14 cellular contexts compared by ENCODE assay signal in the genomic region with DNA sequence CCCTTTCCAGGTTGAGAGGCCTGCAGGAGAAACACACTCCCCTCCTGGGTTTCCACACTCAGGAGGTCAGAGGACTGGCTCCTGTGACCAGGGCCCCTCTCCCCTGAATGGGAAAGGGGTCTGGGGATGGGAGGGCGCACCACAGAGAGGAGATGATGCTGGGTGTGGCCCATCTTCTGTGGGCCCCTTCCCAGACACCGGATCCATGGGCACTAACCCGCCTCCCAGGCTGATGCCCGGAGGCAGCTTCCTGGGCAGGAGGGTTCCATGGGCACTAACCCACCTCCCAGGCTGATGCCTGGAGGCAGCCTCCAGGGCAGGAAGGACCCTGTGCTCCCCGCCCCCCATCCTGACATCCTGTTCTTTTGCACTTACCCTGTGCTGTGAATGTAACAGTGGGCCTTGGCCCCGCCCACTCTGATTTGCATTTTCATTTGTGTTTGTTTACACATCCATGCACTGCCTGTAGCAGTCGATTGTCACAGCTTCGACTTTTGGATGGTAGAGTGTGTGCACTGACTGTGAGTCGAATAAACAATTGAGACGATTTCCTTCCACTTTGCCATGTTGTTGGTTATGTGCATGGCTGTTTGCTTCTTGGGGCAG. TPM values are rescaled to one million over a fixed set of nuclear protein-coding genes. Genes with fewer than 3 reads are reported as not detected.
A peak's percentile ranks its signal among the peaks of the same experiment; 100 is the strongest.
DNase-seq lines count a peak whose midpoint lies in the region; ATAC-seq and TF ChIP-seq lines count a peak whose summit lies in the region.
"Had no signal": no experiment of that assay in that cellular context is flagged by ENCODE, and none has a peak within 500 bp of the region (broad histone marks: within the 10 kb centered on the region; RNA-seq: fewer than 3 reads in every experiment).

No MANE protein-coding gene starts in this region.

- peaks cover 30% of the 10 kb centered on the region for H3K4me1 Mint-ChIP-seq in activated naive CD8-positive, alpha-beta T cell treated with anti-CD3 and anti-CD28 coated beads, Interleukin-2, amount 10 ng/mL, durations not matched to agents 7 days and 5 days
- peaks cover 34% of the 10 kb centered on the region for H3K4me1 Mint-ChIP-seq in activated naive CD8-positive, alpha-beta T cell treated with anti-CD3 and anti-CD28 coated beads for 36 hours
- peaks cover 11 to 38% of the 10 kb centered on the region in 2 donors for H3K4me1 Mint-ChIP-seq in effector memory CD8-positive, alpha-beta T cell (ENCODE audit: low read depth in 2 of 2)

- peaks cover 20 to 49% (median 42%) of the 10 kb centered on the region in 4 donors for H3K4me1 ChIP-seq in stomach
- H3K4me1 ChIP-seq: ascending aorta, prostate gland had no signal

- TF ChIP-seq POLR2A in stomach (IDR thresholded peaks at IDR 0.05): no peak

- no peak overlapping the region for H3K4me3 Mint-ChIP-seq in activated naive CD8-positive, alpha-beta T cell treated with anti-CD3 and anti-CD28 coated beads, Interleukin-2, amount 10 ng/mL, durations not matched to agents 7 days and 5 days
- H3K4me3 Mint-ChIP-seq in activated naive CD8-positive, alpha-beta T cell treated with anti-CD3 and anti-CD28 coated beads for 36 hours: no peak overlapping the region
- H3K4me3 Mint-ChIP-seq in effector memory CD8-positive, alpha-beta T cell: peak overlapping the region in 1 of 2 donors; percentile 59
- H3K4me3 Mint-ChIP-seq: T-helper 2 cell treated with Interferon-gamma antibody and Interleukin-4, amounts not matched to agents 5 μg/mL and 100 μg/mL, for 36 hours had no signal

- 64 to 77% (median 65%) methylated on average over 10 of the region's 10 CpGs for WGBS in stomach, 5 donors

- peak; percentile 5 for ATAC-seq in activated naive CD8-positive, alpha-beta T cell treated with anti-CD3 and anti-CD28 coated beads, Interleukin-2, amount 10 ng/mL, durations not matched to agents 7 days and 5 days (ENCODE audit: low read depth)
- peak; percentile 37 for ATAC-seq in effector memory CD8-positive, alpha-beta T cell (replicated peaks)
- no peak for ATAC-seq in HG02852 (IDR thresholded peaks at IDR 0.05; ENCODE audit: unreplicated experiment)

- intact Hi-C loops in stomach (cut with DNase I; ENCODE audit: low total_unique reads): no loop called here

- no peak for TF ChIP-seq CTCF in stomach (IDR thresholded peaks at IDR 0.05)

- no peaks in the 10 kb centered on the region for H3K27me3 ChIP-seq in stomach
- H3K27me3 ChIP-seq: ascending aorta had no signal

- no peak for TF ChIP-seq EP300 in stomach (IDR thresholded peaks at IDR 0.05)

- no peak overlapping the region for H3K27ac ChIP-seq in stomach
- H3K27ac ChIP-seq: ascending aorta, prostate gland had no signal

- H3K4me3 ChIP-seq in stomach: no peak overlapping the region
- H3K4me3 ChIP-seq: ascending aorta, prostate gland had no signal

- H3K27ac Mint-ChIP-seq in activated naive CD8-positive, alpha-beta T cell treated with anti-CD3 and anti-CD28 coated beads, Interleukin-2, amount 10 ng/mL, durations not matched to agents 7 days and 5 days: peak overlapping the region; percentile 73
- no peak overlapping the region for H3K27ac Mint-ChIP-seq in activated naive CD8-positive, alpha-beta T cell treated with anti-CD3 and anti-CD28 coated beads for 36 hours
- peak overlapping the region in 1 of 2 donors; percentile 68 for H3K27ac Mint-ChIP-seq in effector memory CD8-positive, alpha-beta T cell
- H3K27ac Mint-ChIP-seq: T-helper 2 cell treated with Interferon-gamma antibody and Interleukin-4, amounts not matched to agents 5 μg/mL and 100 μg/mL, for 36 hours had no signal

- H3K9me3 ChIP-seq in stomach: no peaks in the 10 kb centered on the region
- H3K9me3 ChIP-seq: ascending aorta, prostate gland had no signal

- POLR2A ChIA-PET in activated naive CD8-positive, alpha-beta T cell treated with anti-CD3 and anti-CD28 coated beads, Interleukin-2, amount 10 ng/mL, durations not matched to agents 7 days and 5 days (lab: Charles Lee): interaction anchor here (0.7 to 5.1 kb wide), 4 partner anchors 9 to 1337 kb away, joined by 3 to 31 read pairs (median 4); a partner anchor contains a TSS

- no peaks in the 10 kb centered on the region for H3K27me3 Mint-ChIP-seq in activated naive CD8-positive, alpha-beta T cell treated with anti-CD3 and anti-CD28 coated beads, Interleukin-2, amount 10 ng/mL, durations not matched to agents 7 days and 5 days
- H3K27me3 Mint-ChIP-seq in activated naive CD8-positive, alpha-beta T cell treated with anti-CD3 and anti-CD28 coated beads for 36 hours: no peaks in the 10 kb centered on the region
- no peaks in the 10 kb centered on the region for H3K27me3 Mint-ChIP-seq in effector memory CD8-positive, alpha-beta T cell

- no peaks in the 10 kb centered on the region for H3K9me3 Mint-ChIP-seq in activated naive CD8-positive, alpha-beta T cell treated with anti-CD3 and anti-CD28 coated beads, Interleukin-2, amount 10 ng/mL, durations not matched to agents 7 days and 5 days
- no peaks in the 10 kb centered on the region for H3K9me3 Mint-ChIP-seq in activated naive CD8-positive, alpha-beta T cell treated with anti-CD3 and anti-CD28 coated beads for 36 hours
- H3K9me3 Mint-ChIP-seq in effector memory CD8-positive, alpha-beta T cell: no peaks in the 10 kb centered on the region
- H3K9me3 Mint-ChIP-seq: T-helper 2 cell treated with Interferon-gamma antibody and Interleukin-4, amounts not matched to agents 5 μg/mL and 100 μg/mL, for 36 hours had no signal

- peaks cover 8% of the 10 kb centered on the region for H3K36me3 Mint-ChIP-seq in activated naive CD8-positive, alpha-beta T cell treated with anti-CD3 and anti-CD28 coated beads, Interleukin-2, amount 10 ng/mL, durations not matched to agents 7 days and 5 days
- H3K36me3 Mint-ChIP-seq in activated naive CD8-positive, alpha-beta T cell treated with anti-CD3 and anti-CD28 coated beads for 36 hours: peaks cover 12% of the 10 kb centered on the region
- H3K36me3 Mint-ChIP-seq in effector memory CD8-positive, alpha-beta T cell (ENCODE audit: insufficient read depth): peaks cover 23% of the 10 kb centered on the region

- DNase-seq in activated naive CD8-positive, alpha-beta T cell treated with anti-CD3 and anti-CD28 coated beads, Interleukin-2, amount 10 ng/mL, durations not matched to agents 7 days and 5 days: no peak
- DNase-seq in activated naive CD8-positive, alpha-beta T cell treated with anti-CD3 and anti-CD28 coated beads for 36 hours: no peak
- DNase-seq in NCI-H69 (lab: John Stamatoyannopoulos, UW) (peak; percentile 18), stomach (peak; percentile 36), NCI-H2081 treated with DMSO at 0.1 percent for 48 hours (lab: John Stamatoyannopoulos, UW) (no peak)
- DNase-seq in effector memory CD8-positive, alpha-beta T cell: peak; percentile 21 to 51 (median 38)
- no peak for DNase-seq in stimulated activated CD8-positive, alpha-beta memory T cell treated with anti-CD3 and anti-CD28 coated beads, Interleukin-4, amount 100 ng/mL, for 48 hours
- DNase-seq: activated CD8-positive, alpha-beta memory T cell treated with anti-CD3 and anti-CD28 coated beads, Interleukin-2, amount 50 U/mL, for 48 hours; midbrain; NCI-H446 treated with DMSO at 0.1 percent for 48 hours had no signal

- H3K36me3 ChIP-seq in stomach: peaks cover 15 to 51% (median 48%) of the 10 kb centered on the region in 4 donors
- H3K36me3 ChIP-seq: prostate gland had no signal

RNA-seq across cellular contexts. Expression of a gene that starts 9.3 kb away (rescaled TPM):
- total RNA-seq in activated naive CD8-positive, alpha-beta T cell treated with anti-CD3 and anti-CD28 coated beads, Interleukin-2, amount 10 ng/mL, durations not matched to agents 7 days and 5 days: 10 to 100 TPM; 17.4 to 21.6 TPM
- total RNA-seq in activated naive CD8-positive, alpha-beta T cell treated with anti-CD3 and anti-CD28 coated beads for 36 hours: 10 to 100 TPM; 17.7 to 20.8 TPM
- 10 to 100 TPM in 4 of 5 donors, 1 to 10 TPM in 1; 5.5 to 84.0 (median 17.4) TPM for total RNA-seq in stomach
- polyA plus RNA-seq in stomach: 10 to 100 TPM in 1 of 3 donors, 1 to 10 TPM in 2; 3.4 to 11.4 (median 8.3) TPM

RNA-seq across cellular contexts. Expression of a gene that starts 35.2 kb away (rescaled TPM):
- 10 to 100 TPM; 62.1 to 66.0 TPM for total RNA-seq in activated naive CD8-positive, alpha-beta T cell treated with anti-CD3 and anti-CD28 coated beads, Interleukin-2, amount 10 ng/mL, durations not matched to agents 7 days and 5 days
- total RNA-seq in activated naive CD8-positive, alpha-beta T cell treated with anti-CD3 and anti-CD28 coated beads for 36 hours: 10 to 100 TPM; 26.2 to 29.0 TPM
- 100 to 1,000 TPM in 1 of 5 donors, 10 to 100 TPM in 4; 34.5 to 175 (median 49.0) TPM for total RNA-seq in stomach
- 10 to 100 TPM in 2 of 3 donors, 1 to 10 TPM in 1; 9.0 to 28.2 (median 10.4) TPM for polyA plus RNA-seq in stomach

RNA-seq across cellular contexts. Expression of a gene that starts 39.0 kb away (rescaled TPM):
- total RNA-seq in activated naive CD8-positive, alpha-beta T cell treated with anti-CD3 and anti-CD28 coated beads, Interleukin-2, amount 10 ng/mL, durations not matched to agents 7 days and 5 days: 10 to 100 TPM; 19.5 to 22.7 TPM
- total RNA-seq in activated naive CD8-positive, alpha-beta T cell treated with anti-CD3 and anti-CD28 coated beads for 36 hours: 1 to 10 TPM; 7.3 to 7.9 TPM
- 10 to 100 TPM; 13.0 to 92.2 (median 49.6) TPM for total RNA-seq in stomach
- polyA plus RNA-seq in stomach: 10 to 100 TPM; 25.8 to 28.5 (median 28.1) TPM

RNA-seq across cellular contexts. Expression of a gene that starts 39.6 kb away (rescaled TPM):
- 10 to 100 TPM; 88.3 to 91.0 TPM for total RNA-seq in activated naive CD8-positive, alpha-beta T cell treated with anti-CD3 and anti-CD28 coated beads, Interleukin-2, amount 10 ng/mL, durations not matched to agents 7 days and 5 days
- 100 to 1,000 TPM; 101 to 104 TPM for total RNA-seq in activated naive CD8-positive, alpha-beta T cell treated with anti-CD3 and anti-CD28 coated beads for 36 hours
- 100 to 1,000 TPM in 1 of 5 donors, 10 to 100 TPM in 4; 12.3 to 118 (median 48.8) TPM for total RNA-seq in stomach
- 100 to 1,000 TPM in 1 of 3 donors, 10 to 100 TPM in 2; 69.2 to 111 (median 77.9) TPM for polyA plus RNA-seq in stomach

RNA-seq across cellular contexts. Expression of a gene that starts 43.5 kb away (rescaled TPM):
- total RNA-seq in activated naive CD8-positive, alpha-beta T cell treated with anti-CD3 and anti-CD28 coated beads, Interleukin-2, amount 10 ng/mL, durations not matched to agents 7 days and 5 days: 100 to 1,000 TPM in 1 of 2 experiments, 10 to 100 TPM in 1; 98.7 to 104 TPM
- 10 to 100 TPM; 42.9 to 46.3 TPM for total RNA-seq in activated naive CD8-positive, alpha-beta T cell treated with anti-CD3 and anti-CD28 coated beads for 36 hours
- 100 to 1,000 TPM in 4 of 5 donors, 10 to 100 TPM in 1; 50.5 to 408 (median 138) TPM for total RNA-seq in stomach
- polyA plus RNA-seq in stomach: 100 to 1,000 TPM in 2 of 3 donors, 10 to 100 TPM in 1; 58.2 to 113 (median 102) TPM

Comparison
In these comparisons a context has a peak if more than half of its experiments do, and no peak if none do; other contexts are left out.
1. DNase-seq: peak in NCI-H69 (single experiment), effector memory CD8-positive, alpha-beta T cell (3 of 3) and stomach (single experiment); none in activated naive CD8-positive, alpha-beta T cell treated with anti-CD3 and anti-CD28 coated beads, Interleukin-2, amount 10 ng/mL, durations not matched to agents 7 days and 5 days (single experiment), activated naive CD8-positive, alpha-beta T cell treated with anti-CD3 and anti-CD28 coated beads for 36 hours (single experiment), stimulated activated CD8-positive, alpha-beta memory T cell treated with anti-CD3 and anti-CD28 coated beads, Interleukin-4, amount 100 ng/mL, for 48 hours (single experiment) and NCI-H2081 treated with DMSO at 0.1 percent for 48 hours (single experiment).